In genomic region chr16:25066747-25067631, GRCh38 we compare ENCODE assay signal across 8 cellular contexts. TPM values are rescaled to one million over a fixed set of nuclear protein-coding genes. Genes with fewer than 3 reads are reported as not detected.
DNase-seq lines count a peak whose midpoint lies in the region; ATAC-seq and TF ChIP-seq lines count a peak whose summit lies in the region.

No MANE protein-coding gene starts in this region.

- H3K9me3 Mint-ChIP-seq in IgD-negative memory B cell, result no peaks in the 10 kb centered on the region
- no peaks in the 10 kb centered on the region for H3K9me3 Mint-ChIP-seq in neural crest cell

- no peak for TF ChIP-seq CTCF in foreskin keratinocyte (conservative IDR thresholded peaks at IDR 0.05)
- TF ChIP-seq CTCF in neural crest cell (conservative IDR thresholded peaks at IDR 0.05), result no peak
- TF ChIP-seq CTCF in stomach (IDR thresholded peaks at IDR 0.05), result no peak

- 1 to 2% (median 1%) methylated on average over 37 to 63 of the region's 63 CpGs for WGBS in stomach, 5 donors

- peak overlapping the region; percentile 81 to 99 (median 94) for H3K27ac Mint-ChIP-seq in IgD-negative memory B cell
- peak overlapping the region; percentile 93 for H3K27ac Mint-ChIP-seq in neural crest cell (ENCODE audit: unreplicated experiment)

- no peaks in the 10 kb centered on the region for H3K9me3 ChIP-seq in stomach

- H3K27ac ChIP-seq in foreskin keratinocyte, result peak overlapping the region; percentile 58
- peak overlapping the region; percentile 73 to 93 (median 91) for H3K27ac ChIP-seq in stomach

- H3K4me3 Mint-ChIP-seq in IgD-negative memory B cell (peak overlapping the region; percentile 88 to 95 (median 89)), neural crest cell (peak overlapping the region; percentile 87)

- H3K4me3 ChIP-seq in stomach, result peak overlapping the region; percentile 59 to 89 (median 79)

- H3K36me3 Mint-ChIP-seq in IgD-negative memory B cell (no peaks in the 10 kb centered on the region), neural crest cell (ENCODE audit: low read depth) (no peaks in the 10 kb centered on the region)

- intact Hi-C loops in stomach (cut with DNase I; ENCODE audit: low total_unique reads), result no loop called here

- TF ChIP-seq POLR2A in stomach (IDR thresholded peaks at IDR 0.05), result no peak

- H3K27me3 Mint-ChIP-seq in IgD-negative memory B cell (no peaks in the 10 kb centered on the region), neural crest cell (ENCODE audit: low read depth) (no peaks in the 10 kb centered on the region)

- no peaks in the 10 kb centered on the region for H3K36me3 ChIP-seq in stomach

- DNase-seq in DMS 273 treated with DMSO at 0.1 percent for 48 hours (lab: John Stamatoyannopoulos, UW) (peak; percentile 18), SHP77 treated with DMSO at 0.1 percent for 48 hours (lab: John Stamatoyannopoulos, UW) (peak; percentile 61), foreskin keratinocyte (peak in 1 of 2 donors; percentile 37), neural crest cell (ENCODE audit: low read depth, low spot score) (peak; percentile 73), stomach (peak; percentile 87)
- peak; percentile 69 for DNase-seq in activated gamma-delta T cell treated with anti-CD3 and anti-CD28 coated beads, Interleukin-2, amount 50 U/mL, for 16 hours (ENCODE audit: low read depth)

- ATAC-seq in GM21526 (IDR thresholded peaks at IDR 0.05; ENCODE audit: low FRiP score, unreplicated experiment) (peak; percentile 76), foreskin keratinocyte (peak; percentile 83)

- peaks cover 14% of the 10 kb centered on the region for H3K4me1 ChIP-seq in foreskin keratinocyte
- peaks cover 6 to 18% (median 12%) of the 10 kb centered on the region in 4 donors for H3K4me1 ChIP-seq in stomach

- peaks cover 30 to 37% (median 31%) of the 10 kb centered on the region in 3 donors for H3K4me1 Mint-ChIP-seq in IgD-negative memory B cell
- peaks cover 12% of the 10 kb centered on the region for H3K4me1 Mint-ChIP-seq in neural crest cell

- TF ChIP-seq EP300 in stomach (IDR thresholded peaks at IDR 0.05), result no peak

- H3K27me3 ChIP-seq in foreskin keratinocyte, result no peaks in the 10 kb centered on the region
- H3K27me3 ChIP-seq in stomach, result no peaks in the 10 kb centered on the region

RNA-seq across cellular contexts. Expression of gene LCMT1, which starts 44.6 kb away (rescaled TPM):
- polyA plus RNA-seq in IgD-negative memory B cell, result 34.6 TPM
- 28.9 and 29.6 TPM in 2 replicates for total RNA-seq in foreskin keratinocyte
- polyA plus RNA-seq in foreskin keratinocyte, result 37.7 and 38.3 TPM in 2 replicates
- total RNA-seq in neural crest cell, result 49.9 and 52.2 TPM in 2 replicates
- 10 to 100 TPM; 15.4 to 54.9 (median 30.8) TPM for total RNA-seq in stomach
- 10 to 100 TPM; 29.6 to 48.1 (median 30.9) TPM for polyA plus RNA-seq in stomach

RNA-seq across cellular contexts. Expression of gene ARHGAP17, which starts 51.8 kb away (rescaled TPM):
- polyA plus RNA-seq in IgD-negative memory B cell (153 TPM), foreskin keratinocyte (20.1 and 20.2 TPM in 2 replicates), stomach (10 to 100 TPM; 18.4 to 22.7 (median 20.5) TPM)
- total RNA-seq in foreskin keratinocyte (22.0 and 28.3 TPM in 2 replicates), neural crest cell (95.8 and 98.7 TPM in 2 replicates), stomach (100 to 1,000 TPM in 2 of 5 donors, 10 to 100 TPM in 3; 30.3 to 414 (median 74.9) TPM)
